In the genomic region with DNA sequence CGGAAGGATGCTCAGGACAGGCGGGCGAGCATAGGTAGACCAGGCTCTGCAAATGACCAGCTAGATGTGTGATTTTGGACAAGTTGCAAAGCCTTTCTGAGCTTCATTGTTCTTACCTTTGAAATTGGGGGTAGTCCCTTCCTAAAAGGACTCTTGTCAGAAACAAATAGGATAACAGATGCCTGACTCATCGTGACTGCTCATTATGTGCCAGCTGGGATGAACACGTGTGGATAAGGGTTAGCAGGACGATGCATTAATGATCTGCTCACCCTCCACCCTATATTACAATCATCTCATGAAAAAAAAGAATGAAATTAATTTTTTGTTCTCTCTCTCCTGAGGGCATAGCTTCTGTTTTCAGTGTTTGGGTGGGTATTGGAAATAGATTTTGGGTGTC, we compare ENCODE assay signal across 26 cellular contexts.
"Had no signal": no experiment of that assay in that cellular context is flagged by ENCODE, and none has a peak within 500 bp of the region (broad histone marks: within the 10 kb centered on the region; RNA-seq: fewer than 3 reads in every experiment).

No MANE protein-coding gene starts in this region.

- ATAC-seq: activated CD8-positive, alpha-beta T cell treated with anti-CD3 and anti-CD28 coated beads for 36 hours; body of pancreas; foreskin keratinocyte; left colon; naive thymus-derived CD4-positive, alpha-beta T cell; pancreas had no signal

- H3K9me3 ChIP-seq: body of pancreas, esophagus muscularis mucosa, heart left ventricle, pancreas, prostate gland, testis, transverse colon had no signal

- H3K36me3 Mint-ChIP-seq: activated naive CD8-positive, alpha-beta T cell; immature natural killer cell; naive thymus-derived CD4-positive, alpha-beta T cell had no signal

- H3K4me1 ChIP-seq: body of pancreas, esophagus muscularis mucosa, foreskin keratinocyte, pancreas, prostate gland, sigmoid colon, testis, transverse colon had no signal

- H3K36me3 ChIP-seq: esophagus muscularis mucosa, heart left ventricle, pancreas, prostate gland, sigmoid colon, transverse colon had no signal

- H3K9me3 Mint-ChIP-seq: activated CD8-positive, alpha-beta T cell treated with anti-CD3 and anti-CD28 coated beads for 36 hours; activated T-helper 2 cell treated with anti-CD3 and anti-CD28 coated beads, Interferon-gamma antibody, Interleukin-2, Interleukin-4, amounts not matched to agents 10 μg/mL and 5 μg/mL and 100 μg/mL, durations not matched to agents 14 hours and 24 hours and 36 hours had no signal

- H3K27me3 ChIP-seq: body of pancreas, foreskin keratinocyte, pancreas, sigmoid colon, testis, transverse colon had no signal

- H3K4me3 Mint-ChIP-seq: activated B cell treated with CpG ODN at 0.5 μM for 24 hours; activated CD8-positive, alpha-beta T cell treated with anti-CD3 and anti-CD28 coated beads for 36 hours; activated naive CD8-positive, alpha-beta T cell; immature natural killer cell; memory B cell; naive thymus-derived CD4-positive, alpha-beta T cell had no signal

- H3K27ac Mint-ChIP-seq: activated B cell treated with CpG ODN at 0.5 μM for 24 hours; activated CD8-positive, alpha-beta T cell treated with anti-CD3 and anti-CD28 coated beads for 36 hours; activated naive CD8-positive, alpha-beta T cell; activated T-helper 2 cell treated with anti-CD3 and anti-CD28 coated beads, Interferon-gamma antibody, Interleukin-2, Interleukin-4, amounts not matched to agents 10 μg/mL and 5 μg/mL and 100 μg/mL, durations not matched to agents 14 hours and 24 hours and 36 hours; immature natural killer cell; memory B cell; naive thymus-derived CD4-positive, alpha-beta T cell had no signal

- H3K4me1 Mint-ChIP-seq: activated B cell treated with CpG ODN at 0.5 μM for 24 hours; immature natural killer cell; memory B cell; naive thymus-derived CD4-positive, alpha-beta T cell had no signal

- H3K27ac ChIP-seq: body of pancreas, esophagus muscularis mucosa, foreskin keratinocyte, heart left ventricle, pancreas, prostate gland, sigmoid colon, testis, transverse colon had no signal

- DNase-seq: activated B cell treated with CpG ODN at 0.5 μM for 24 hours; activated CD4-positive, alpha-beta T cell treated with anti-CD3 and anti-CD28 coated beads, Interleukin-2, amount 50 U/mL, for 1 hour; activated CD8-positive, alpha-beta T cell treated with anti-CD3 and anti-CD28 coated beads for 36 hours; activated T-cell treated with anti-CD3 and anti-CD28 coated beads, Interleukin-2, amount 50 U/mL, for 48 hours; aorta; body of pancreas; caudate nucleus; foreskin keratinocyte; heart left ventricle; hypothalamus; immature natural killer cell; kidney; left colon; midbrain; naive thymus-derived CD4-positive, alpha-beta T cell; pancreas; sigmoid colon; stimulated activated naive CD4-positive, alpha-beta T cell treated with Interleukin-2 at 50 U/mL for 16 hours; T-helper 2 cell; testis; transverse colon had no signal

- H3K27me3 Mint-ChIP-seq: activated B cell treated with CpG ODN at 0.5 μM for 24 hours, memory B cell had no signal

- H3K4me3 ChIP-seq: body of pancreas, esophagus muscularis mucosa, heart left ventricle, pancreas, prostate gland, sigmoid colon, testis, transverse colon had no signal
